26 cellular contexts compared by ENCODE assay signal in the genomic region with DNA sequence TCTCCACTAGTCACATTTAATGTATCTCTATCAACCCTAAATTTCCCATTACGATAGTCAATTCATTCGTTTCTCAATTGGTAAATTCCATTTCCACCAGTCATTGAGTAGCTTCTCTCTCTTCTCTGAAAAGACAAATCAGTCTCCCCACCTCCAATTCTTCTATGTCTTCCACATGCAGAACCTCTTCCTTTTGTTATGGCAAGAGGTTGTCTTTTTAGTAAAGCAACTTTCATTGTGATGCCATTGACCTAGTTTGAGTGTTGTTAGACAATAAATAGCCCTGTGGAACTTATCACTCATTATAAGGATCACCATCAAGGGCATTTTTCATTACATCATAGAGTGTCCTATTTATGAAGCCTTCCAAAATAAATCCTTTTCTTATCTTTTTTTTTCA.
"Had no signal": no experiment of that assay in that cellular context is flagged by ENCODE, and none has a peak within 500 bp of the region (broad histone marks: within the 10 kb centered on the region; RNA-seq: fewer than 3 reads in every experiment).

No MANE protein-coding gene starts in this region.

- H2AFZ ChIP-seq: hepatocyte, parathyroid adenoma had no signal

- H3K9me3 ChIP-seq: left ventricle myocardium inferior, lower lobe of right lung, prostate gland, right lobe of liver, testis, tibial nerve, upper lobe of right lung, vagina had no signal

- H3K27ac ChIP-seq: coronary artery, hepatocyte, left ventricle myocardium inferior, lower lobe of right lung, parathyroid adenoma, prostate gland, spleen, testis, tibial nerve, upper lobe of right lung, vagina had no signal

- H3K4me2 ChIP-seq: hepatocyte had no signal

- H3K36me3 ChIP-seq: left ventricle myocardium inferior, lower lobe of right lung, prostate gland, right lobe of liver, spleen, tibial nerve, upper lobe of right lung, vagina had no signal

- H3K79me2 ChIP-seq: hepatocyte, parathyroid adenoma had no signal

- FAIRE-seq: endothelial cell of umbilical vein, kidney had no signal

- H3K27me3 ChIP-seq: hepatocyte, right lobe of liver, spleen, testis, tibial nerve, upper lobe of right lung, vagina had no signal

- H3K4me1 ChIP-seq: left ventricle myocardium inferior, lower lobe of right lung, parathyroid adenoma, prostate gland, spleen, testis, tibial nerve, upper lobe of right lung, vagina had no signal

- ATAC-seq: left cardiac atrium; lower lobe of right lung; natural killer cell; stimulated activated naive B cell treated with anti-CD40 and anti-IgM and Interleukin-4, amounts not matched to agents 10 μg/mL and 1 μg/mL and 100 μg/mL, for 72 hours; stimulated activated naive CD8-positive, alpha-beta T cell treated with anti-CD3 and anti-CD28 coated beads, Interleukin-15, amount 100 ng/mL, for 72 hours; upper lobe of right lung had no signal

- H3K4me3 ChIP-seq: coronary artery, hepatocyte, left ventricle myocardium inferior, lower lobe of right lung, prostate gland, right lobe of liver, spleen, testis, tibial nerve, upper lobe of right lung, vagina had no signal

- DNase-seq: effector CD4-positive, alpha-beta T cell; endodermal cell; erythroblast; foreskin melanocyte; head of caudate nucleus; kidney; left cardiac atrium; left ventricle myocardium inferior; lower lobe of right lung; natural killer cell; right lobe of liver; spleen; stimulated activated CD4-positive, alpha-beta T cell treated with anti-CD3 and anti-CD28 coated beads, Interleukin-15, amount 100 ng/mL, for 24 hours; stimulated activated CD4-positive, alpha-beta T cell treated with anti-CD3 and anti-CD28 coated beads, Interleukin-1b, Interleukin-23, amount 100 ng/mL, for 48 hours; stimulated activated CD4-positive, alpha-beta T cell treated with anti-CD3 and anti-CD28 coated beads, Interleukin-4, amount 100 ng/mL, for 4 hours; stimulated activated naive B cell treated with anti-CD40 and anti-IgM and Interleukin-4, amounts not matched to agents 10 μg/mL and 1 μg/mL and 100 μg/mL, for 72 hours; stimulated activated naive CD8-positive, alpha-beta T cell treated with anti-CD3 and anti-CD28 coated beads, Interleukin-15, amount 100 ng/mL, for 72 hours; testis; upper lobe of right lung had no signal

- H3K9ac ChIP-seq: parathyroid adenoma had no signal
